In genomic region chr2:121418494-121419058, GRCh38 we compare ENCODE assay signal across 1 cellular context.
TF ChIP-seq lines count a peak whose summit lies in the region.

No MANE protein-coding gene starts in this region.

TF ChIP-seq in WTC11, 78 proteins besides CTCF, POLR2A, EP300 and RAD21 (continued from another document):
- no peak for TF ChIP-seq ZNF281 (CRISPR knock-in tag; IDR thresholded peaks at IDR 0.05)
- TF ChIP-seq FOXP1 (CRISPR knock-in tag; IDR thresholded peaks at IDR 0.05; ENCODE audit: borderline replicate concordance) = no peak
- no peak for TF ChIP-seq USF1 (CRISPR knock-in tag; IDR thresholded peaks at IDR 0.05)
- TF ChIP-seq MAX (CRISPR knock-in tag; IDR thresholded peaks at IDR 0.05) = no peak
- no peak for TF ChIP-seq ZNF532 (CRISPR knock-in tag; IDR thresholded peaks at IDR 0.05; ENCODE audit: borderline replicate concordance)
- TF ChIP-seq E2F5 (CRISPR knock-in tag; IDR thresholded peaks at IDR 0.05) = no peak
- TF ChIP-seq IRF1 (CRISPR knock-in tag; IDR thresholded peaks at IDR 0.05) = no peak
- TF ChIP-seq MYBL2 (CRISPR knock-in tag; IDR thresholded peaks at IDR 0.05) = no peak
- no peak for TF ChIP-seq GTF2I (CRISPR knock-in tag; conservative IDR thresholded peaks at IDR 0.05)
- no peak for TF ChIP-seq USF2 (CRISPR knock-in tag; IDR thresholded peaks at IDR 0.05)
- no peak for TF ChIP-seq NFYB (CRISPR knock-in tag; conservative IDR thresholded peaks at IDR 0.05; ENCODE audit: low read depth)
- TF ChIP-seq NFATC4 (CRISPR knock-in tag; IDR thresholded peaks at IDR 0.05) = no peak
